ENCODE assay signal across 28 cellular contexts in genomic region chr5:118558871-118559270, GRCh38.
DNase-seq lines count a peak whose midpoint lies in the region; ATAC-seq, FAIRE-seq and TF ChIP-seq lines count a peak whose summit lies in the region.
"Had no signal": no experiment of that assay in that cellular context is flagged by ENCODE, and none has a peak within 500 bp of the region (broad histone marks: within the 10 kb centered on the region; RNA-seq: fewer than 3 reads in every experiment).

No MANE protein-coding gene starts in this region.

- no peak for TF ChIP-seq POLR2A in HepG2 (IDR thresholded peaks at IDR 0.05; ENCODE audit: insufficient read depth in 1 of 2, low read depth in 2 of 2, low read length in 2 of 2)

- H2AFZ ChIP-seq in GM23248 = no peak overlapping the region
- H2AFZ ChIP-seq in HepG2 (ENCODE audit: low read length) = no peak overlapping the region

- H3K9me2 ChIP-seq in GM23248 (ENCODE audit: insufficient read depth) = no peaks in the 10 kb centered on the region
- H3K9me2 ChIP-seq: SK-N-SH had no signal

- H3K79me2 ChIP-seq in GM23248 (ENCODE audit: insufficient read depth) (no peaks in the 10 kb centered on the region), HepG2 (ENCODE audit: insufficient read depth, low read length) (no peaks in the 10 kb centered on the region)

- FAIRE-seq in bronchial epithelial cell (lab: Jason Lieb, UNC) (no peak), HepG2 (lab: Jason Lieb, UNC) (no peak)
- FAIRE-seq: A549, GM12891, GM19239, H54, K562 had no signal

- H3K9ac ChIP-seq in GM23248 (no peak overlapping the region), HepG2 (ENCODE audit: insufficient read depth, low read depth, low read length) (no peak overlapping the region)
- H3K9ac ChIP-seq: SK-N-SH had no signal

- in situ Hi-C loops in GM23248 (cut with MboI) (no loop called here), HepG2 (cut with HindIII; ENCODE audit: extremely low pct_ligation_motif_present, low pct_unique_long_range_greater_than_20kb) (no loop called here)

- peak; percentile 52 for ATAC-seq in foreskin keratinocyte
- no peak for ATAC-seq in GM18870 (IDR thresholded peaks at IDR 0.05; ENCODE audit: unreplicated experiment)
- ATAC-seq in HepG2 = no peak
- ATAC-seq: A549, K562 had no signal

- peaks cover 12% of the 10 kb centered on the region for H3F3A ChIP-seq in GM23248 (ENCODE audit: insufficient read depth)

- H3K36me3 ChIP-seq in GM23248 (ENCODE audit: low read depth) = no peaks in the 10 kb centered on the region
- H3K36me3 ChIP-seq in bronchial epithelial cell (ENCODE audit: control insufficient read depth, insufficient read depth, low read length) = no peaks in the 10 kb centered on the region
- no peaks in the 10 kb centered on the region for H3K36me3 ChIP-seq in HepG2 (replicated peaks in 1 of 2; ENCODE audit: control insufficient read depth in 1 of 2, insufficient read depth in 2 of 2, low read length in 2 of 2)

- DNase-seq in AG10803 (ENCODE audit: low read depth) = peak; percentile 20
- DNase-seq in GM23248 = peak; percentile 47
- peak; percentile 23 for DNase-seq in bronchial epithelial cell (ENCODE audit: low read depth)
- peak in 1 of 2 donors; percentile 40 for DNase-seq in foreskin keratinocyte
- DNase-seq in GM19240 (ENCODE audit: insufficient read length, low spot score) = no peak
- DNase-seq in HepG2 (ENCODE audit: low spot score) = no peak
- DNase-seq: C1 segment of cervical spinal cord; CD4-positive, alpha-beta memory T cell; DMS 273 treated with DMSO at 0.1 percent for 48 hours; DMS79; GF-D8; Kasumi-1; NCI-H1092 treated with DMSO at 0.1 percent for 48 hours; NCI-H1436; NCI-H187; NCI-H2081 treated with DMSO at 0.1 percent for 48 hours; NCI-H2171; NCI-H226; NCI-H510A; NCI-H69; SK-N-SH had no signal

- POLR2A ChIA-PET in HepG2 (lab: Yijun Ruan, JAX) = no interaction called here

- no peaks in the 10 kb centered on the region for H3K27me3 ChIP-seq in GM23248 (replicated peaks; ENCODE audit: insufficient read depth)
- H3K27me3 ChIP-seq in bronchial epithelial cell (ENCODE audit: control insufficient read depth, insufficient read depth, low read length) = no peaks in the 10 kb centered on the region
- H3K27me3 ChIP-seq in foreskin keratinocyte = no peaks in the 10 kb centered on the region
- H3K27me3 ChIP-seq in HepG2 (ENCODE audit: control insufficient read depth in 1 of 2, insufficient read depth in 2 of 2, low read length in 2 of 2) = no peaks in the 10 kb centered on the region; a peak in 1 of 5 replicates

- peaks cover 18% of the 10 kb centered on the region for H3K4me1 ChIP-seq in GM23248 (ENCODE audit: insufficient read depth)
- H3K4me1 ChIP-seq in foreskin keratinocyte = no peaks in the 10 kb centered on the region
- no peaks in the 10 kb centered on the region for H3K4me1 ChIP-seq in HepG2 (ENCODE audit: insufficient read depth, low read length)
- H3K4me1 ChIP-seq: A549 had no signal

- intact Hi-C loops in HepG2 (cut with micrococcal nuclease; ENCODE audit: unreplicated experiment) = no loop called here

- H4K20me1 ChIP-seq in GM23248 (ENCODE audit: insufficient read depth) (no peaks in the 10 kb centered on the region), HepG2 (ENCODE audit: insufficient read depth, low read length) (no peaks in the 10 kb centered on the region)

- no peak overlapping the region for H3K4me2 ChIP-seq in GM23248 (ENCODE audit: unreplicated experiment)
- H3K4me2 ChIP-seq in HepG2 (ENCODE audit: low read depth, low read length) = no peak overlapping the region
- H3K4me2 ChIP-seq: A549, SK-N-SH had no signal

- CTCF ChIA-PET in HepG2 (lab: Yijun Ruan, JAX; ENCODE audit: low intra/inter-chr PET ratio, low total read pairs) = no interaction called here

- TF ChIP-seq EP300 in HepG2 (IDR thresholded peaks at IDR 0.05; ENCODE audit: low read depth in 2 of 2, low read length in 2 of 2) (no peak), HepG2 (CRISPR knock-in tag; IDR thresholded peaks at IDR 0.05; ENCODE audit: borderline replicate concordance) (no peak)

- TF ChIP-seq CTCF in AG10803 (conservative IDR thresholded peaks at IDR 0.05; ENCODE audit: low read length) (no peak), bronchial epithelial cell (IDR thresholded peaks at IDR 0.05; ENCODE audit: insufficient read depth, low read length, severe bottlenecking) (no peak), foreskin keratinocyte (conservative IDR thresholded peaks at IDR 0.05) (no peak), HepG2 (CRISPR knock-in tag; IDR thresholded peaks at IDR 0.05) (no peak)

- 45 to 48% methylated on average over 1 of the region's 1 CpG for WGBS in GM23248 (ENCODE audit: low coverage in 1 of 2, low lambda C conversion rate in 2 of 2, missing lambda C conversion rate in 2 of 2), 2 experiments
- 19% methylated on average over 1 of the region's 1 CpG for WGBS in HepG2 (ENCODE audit: low lambda C conversion rate)

- H3K27ac ChIP-seq in GM23248 (no peak overlapping the region), foreskin keratinocyte (no peak overlapping the region), HepG2 (ENCODE audit: extremely low read length, insufficient read depth, low read length) (no peak overlapping the region)
- H3K27ac ChIP-seq: A549, HL-60 had no signal

- BruUV-seq in HepG2 (replicated peaks; lab: Mats Ljungman, UMichigan) = no TSS peak

- TF ChIP-seq RAD21 in HepG2 (CRISPR knock-in tag; IDR thresholded peaks at IDR 0.05) = no peak

- no peaks in the 10 kb centered on the region for H3K9me3 ChIP-seq in GM23248 (ENCODE audit: low read depth)
- H3K9me3 ChIP-seq in HepG2 (ENCODE audit: low read length) = no peaks in the 10 kb centered on the region
- H3K9me3 ChIP-seq: A549, SK-N-SH had no signal

- no peak overlapping the region for H3K4me3 ChIP-seq in AG10803 (ENCODE audit: low read length)
- H3K4me3 ChIP-seq in GM23248 = no peak overlapping the region
- H3K4me3 ChIP-seq in bronchial epithelial cell (ENCODE audit: low read depth, low read length) = no peak overlapping the region
- H3K4me3 ChIP-seq in HepG2 (replicated peaks in 1 of 3; ENCODE audit: insufficient read depth in 1 of 3, low read depth in 2 of 3, low read length in 3 of 3) = no peak overlapping the region
- H3K4me3 ChIP-seq: A549, K562 had no signal

TF ChIP-seq in HepG2, 621 proteins besides CTCF, POLR2A, EP300 and RAD21:
- TF ChIP-seq ZNF329 (CRISPR knock-in tag; IDR thresholded peaks at IDR 0.05; ENCODE audit: low read depth) (no peak), ARID5B (CRISPR knock-in tag; IDR thresholded peaks at IDR 0.05) (no peak)

Comparison
In these comparisons a context has a peak if more than half of its experiments do, and no peak if none do; other contexts are left out.
1. DNase-seq: peak in AG10803 (single experiment), GM23248 (single experiment) and bronchial epithelial cell (single experiment); none in GM19240 (single experiment) and HepG2 (single experiment).